In the genomic region with DNA sequence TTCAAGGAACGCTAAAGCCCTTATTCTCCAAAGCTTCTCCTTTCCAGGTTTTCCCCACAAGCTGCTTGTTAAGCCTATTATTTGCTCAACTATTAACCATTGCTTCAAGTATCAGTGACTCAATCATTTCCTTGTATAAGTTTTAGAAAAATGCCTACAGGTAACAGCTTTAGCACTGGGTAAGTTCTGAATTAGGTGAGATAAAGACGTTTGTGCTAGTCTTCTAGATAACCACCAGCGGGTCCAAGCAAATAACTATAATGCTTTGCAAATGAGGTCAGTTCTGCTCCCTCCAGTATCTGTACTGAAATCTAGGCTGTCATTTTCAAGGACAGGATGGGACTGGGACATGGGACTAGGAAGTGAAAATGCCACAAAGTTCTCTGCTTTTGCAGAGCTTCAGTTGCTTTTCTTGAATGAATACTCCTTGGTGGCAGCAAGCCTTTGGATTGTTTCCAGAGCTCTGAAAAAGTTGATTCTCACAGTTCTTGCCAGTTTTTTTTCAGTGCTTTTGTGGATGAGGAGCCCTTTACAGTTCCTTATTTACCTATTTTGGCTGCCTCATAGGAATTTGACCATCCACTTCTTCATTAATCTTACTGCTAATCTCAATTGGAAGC, we compare ENCODE assay signal across 19 cellular contexts.
DNase-seq lines count a peak whose midpoint lies in the region; TF ChIP-seq lines count a peak whose summit lies in the region.
"Had no signal": no experiment of that assay in that cellular context is flagged by ENCODE, and none has a peak within 500 bp of the region (broad histone marks: within the 10 kb centered on the region; RNA-seq: fewer than 3 reads in every experiment).

No MANE protein-coding gene starts in this region.

- H3K4me2 ChIP-seq in mesendoderm (ENCODE audit: low read length), result no peak overlapping the region

- H3K27me3 ChIP-seq in mesendoderm (ENCODE audit: insufficient read depth, low read length, poor library complexity) (no peaks in the 10 kb centered on the region), tibial artery (no peaks in the 10 kb centered on the region)

- H2AK5ac ChIP-seq in mesendoderm (ENCODE audit: low read length), result no peak overlapping the region

- DNase-seq in DMS53 (lab: John Stamatoyannopoulos, UW), result peak; percentile 1
- no peak for DNase-seq in DMS53 treated with DMSO at 0.1 percent for 48 hours (lab: John Stamatoyannopoulos, UW; ENCODE audit: unreplicated experiment)
- peak; percentile 31 for DNase-seq in fibroblast of peridontal ligament (ENCODE audit: extremely low read depth)
- DNase-seq in mesendoderm, result peak; percentile 70
- DNase-seq in progenitor cell of endocrine pancreas (ENCODE audit: low spot score, unreplicated experiment), result no peak
- DNase-seq in activated T-helper 2 cell treated with anti-CD3 and anti-CD28 coated beads, Interferon-gamma antibody, Interleukin-2, Interleukin-4, amounts not matched to agents 10 μg/mL and 5 μg/mL and 100 μg/mL, durations not matched to agents 14 hours and 24 hours and 36 hours (ENCODE audit: low spot score), result no peak
- DNase-seq in germinal center (ENCODE audit: low spot score), result no peak
- no peak for DNase-seq in tibial artery
- DNase-seq: 8988T; CD4-positive, CD25-positive, alpha-beta regulatory T cell; COR-L47; KBM-7; NCI-H1105 treated with DMSO at 0.1 percent for 48 hours; NCI-H1694; NCI-H2227 treated with DMSO at 0.1 percent for 48 hours; PC-3; RPMI8226; SHP77 treated with DMSO at 0.1 percent for 48 hours had no signal

- TF ChIP-seq CTCF in progenitor cell of endocrine pancreas (IDR thresholded peaks at IDR 0.05; ENCODE audit: unreplicated experiment) (no peak), tibial artery (IDR thresholded peaks at IDR 0.05) (no peak)

- H3K79me1 ChIP-seq in mesendoderm (ENCODE audit: low read length), result no peaks in the 10 kb centered on the region

- no peaks in the 10 kb centered on the region for H3K9me3 ChIP-seq in tibial artery

- no peaks in the 10 kb centered on the region for H3K36me3 ChIP-seq in mesendoderm (ENCODE audit: control insufficient read depth, insufficient read depth, low read length)
- no peaks in the 10 kb centered on the region for H3K36me3 ChIP-seq in tibial artery

- H2BK15ac ChIP-seq in mesendoderm (replicated peaks; ENCODE audit: low read depth), result no peak overlapping the region

- intact Hi-C loops in activated T-helper 2 cell treated with anti-CD3 and anti-CD28 coated beads, Interferon-gamma antibody, Interleukin-2, Interleukin-4, amounts not matched to agents 10 μg/mL and 5 μg/mL and 100 μg/mL, durations not matched to agents 14 hours and 24 hours and 36 hours (cut with micrococcal nuclease), result no loop called here
- intact Hi-C loops in tibial artery (cut with DNase I; ENCODE audit: low total_unique reads), result no loop called here

- H3K36me3 Mint-ChIP-seq in progenitor cell of endocrine pancreas (ENCODE audit: insufficient read depth), result no peaks in the 10 kb centered on the region
- no peaks in the 10 kb centered on the region for H3K36me3 Mint-ChIP-seq in activated T-helper 2 cell treated with anti-CD3 and anti-CD28 coated beads, Interferon-gamma antibody, Interleukin-2, Interleukin-4, amounts not matched to agents 10 μg/mL and 5 μg/mL and 100 μg/mL, durations not matched to agents 14 hours and 24 hours and 36 hours (ENCODE audit: low read depth)
- H3K36me3 Mint-ChIP-seq: CD4-positive, CD25-positive, alpha-beta regulatory T cell had no signal

- H2BK120ac ChIP-seq in mesendoderm (ENCODE audit: low read depth, low read length), result peak overlapping the region; percentile 28

- no peak overlapping the region for H3K9ac ChIP-seq in mesendoderm (ENCODE audit: low read length)

- H3K27ac ChIP-seq in mesendoderm (ENCODE audit: low read depth, low read length) (peak overlapping the region; percentile 23), tibial artery (no peak overlapping the region)

- no peak overlapping the region for H3K27ac Mint-ChIP-seq in progenitor cell of endocrine pancreas
- no peak overlapping the region for H3K27ac Mint-ChIP-seq in activated T-helper 2 cell treated with anti-CD3 and anti-CD28 coated beads, Interferon-gamma antibody, Interleukin-2, Interleukin-4, amounts not matched to agents 10 μg/mL and 5 μg/mL and 100 μg/mL, durations not matched to agents 14 hours and 24 hours and 36 hours
- H3K27ac Mint-ChIP-seq: B cell; CD4-positive, CD25-positive, alpha-beta regulatory T cell had no signal

- H3K4me3 Mint-ChIP-seq in progenitor cell of endocrine pancreas (ENCODE audit: low read depth), result no peak overlapping the region
- H3K4me3 Mint-ChIP-seq in activated T-helper 2 cell treated with anti-CD3 and anti-CD28 coated beads, Interferon-gamma antibody, Interleukin-2, Interleukin-4, amounts not matched to agents 10 μg/mL and 5 μg/mL and 100 μg/mL, durations not matched to agents 14 hours and 24 hours and 36 hours (ENCODE audit: low read depth), result no peak overlapping the region
- H3K4me3 Mint-ChIP-seq: B cell; CD4-positive, CD25-positive, alpha-beta regulatory T cell had no signal

- H3K79me2 ChIP-seq in mesendoderm (ENCODE audit: control insufficient read depth, insufficient read depth, low read length), result no peaks in the 10 kb centered on the region

- no peak overlapping the region for H3K4ac ChIP-seq in mesendoderm (ENCODE audit: low read depth, low read length)

- H2BK5ac ChIP-seq in mesendoderm (ENCODE audit: low read length), result no peak overlapping the region

- H3K4me3 ChIP-seq in mesendoderm (ENCODE audit: low read length), result no peak overlapping the region
- H3K4me3 ChIP-seq in tibial artery, result no peak overlapping the region

- no peak overlapping the region for H3K23ac ChIP-seq in mesendoderm (ENCODE audit: low read length)

- H3K27me3 Mint-ChIP-seq in progenitor cell of endocrine pancreas, result no peaks in the 10 kb centered on the region
- no peaks in the 10 kb centered on the region for H3K27me3 Mint-ChIP-seq in activated T-helper 2 cell treated with anti-CD3 and anti-CD28 coated beads, Interferon-gamma antibody, Interleukin-2, Interleukin-4, amounts not matched to agents 10 μg/mL and 5 μg/mL and 100 μg/mL, durations not matched to agents 14 hours and 24 hours and 36 hours (ENCODE audit: low read depth)
- H3K27me3 Mint-ChIP-seq: B cell; CD4-positive, CD25-positive, alpha-beta regulatory T cell had no signal

- H4K8ac ChIP-seq in mesendoderm (ENCODE audit: low read depth, low read length), result no peak overlapping the region

- H3K9me3 Mint-ChIP-seq in progenitor cell of endocrine pancreas (ENCODE audit: low read depth), result peaks cover 2% of the 10 kb centered on the region
- H3K9me3 Mint-ChIP-seq in activated T-helper 2 cell treated with anti-CD3 and anti-CD28 coated beads, Interferon-gamma antibody, Interleukin-2, Interleukin-4, amounts not matched to agents 10 μg/mL and 5 μg/mL and 100 μg/mL, durations not matched to agents 14 hours and 24 hours and 36 hours, result peaks cover 6% of the 10 kb centered on the region

- H3K4me1 Mint-ChIP-seq in progenitor cell of endocrine pancreas (ENCODE audit: low read depth), result no peaks in the 10 kb centered on the region
- no peaks in the 10 kb centered on the region for H3K4me1 Mint-ChIP-seq in activated T-helper 2 cell treated with anti-CD3 and anti-CD28 coated beads, Interferon-gamma antibody, Interleukin-2, Interleukin-4, amounts not matched to agents 10 μg/mL and 5 μg/mL and 100 μg/mL, durations not matched to agents 14 hours and 24 hours and 36 hours (ENCODE audit: low read depth)
- H3K4me1 Mint-ChIP-seq: B cell; CD4-positive, CD25-positive, alpha-beta regulatory T cell had no signal

- no peak overlapping the region for H3K18ac ChIP-seq in mesendoderm (ENCODE audit: low read length)

- WGBS in mesendoderm (ENCODE audit: extremely low coverage, insufficient coverage, low lambda C conversion rate), result no CpG with 5 or more reads among the region's 3 CpGs

- no peak overlapping the region for H4K5ac ChIP-seq in mesendoderm (ENCODE audit: low read length)

- H3K4me1 ChIP-seq in mesendoderm (ENCODE audit: control insufficient read depth, low read depth, low read length) (no peaks in the 10 kb centered on the region), tibial artery (no peaks in the 10 kb centered on the region)

- H3K56ac ChIP-seq in mesendoderm (ENCODE audit: low read length), result no peak overlapping the region

Comparison
In these comparisons a context has a peak if more than half of its experiments do, and no peak if none do; other contexts are left out.
1. DNase-seq: peak in DMS53 (single experiment), fibroblast of peridontal ligament (single experiment) and mesendoderm (single experiment); none in DMS53 treated with DMSO at 0.1 percent for 48 hours (single experiment), progenitor cell of endocrine pancreas (single experiment), activated T-helper 2 cell treated with anti-CD3 and anti-CD28 coated beads, Interferon-gamma antibody, Interleukin-2, Interleukin-4, amounts not matched to agents 10 μg/mL and 5 μg/mL and 100 μg/mL, durations not matched to agents 14 hours and 24 hours and 36 hours (single experiment), germinal center (single experiment) and tibial artery (0 of 2).